17 cellular contexts compared by ENCODE assay signal in the genomic region with DNA sequence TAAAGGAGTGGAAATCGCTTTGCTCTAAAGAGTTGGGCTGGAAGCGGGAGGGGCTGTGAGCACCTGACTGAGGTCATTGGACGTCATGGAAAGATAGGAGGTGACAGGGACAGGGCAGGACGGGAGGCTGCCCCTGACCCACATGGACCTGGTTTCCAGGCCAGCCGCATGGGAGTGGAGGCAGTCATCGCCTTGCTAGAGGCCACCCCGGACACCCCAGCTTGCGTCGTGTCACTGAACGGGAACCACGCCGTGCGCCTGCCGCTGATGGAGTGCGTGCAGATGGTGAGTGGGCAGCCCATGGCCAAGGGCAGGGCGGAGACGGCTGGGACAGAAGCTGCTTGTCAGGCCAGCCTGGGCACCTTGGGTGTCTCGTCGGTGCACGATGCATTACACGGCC. TPM values are rescaled to one million over a fixed set of nuclear protein-coding genes. Genes with fewer than 3 reads are reported as not detected.
A peak's percentile ranks its signal among the peaks of the same experiment; 100 is the strongest.
DNase-seq lines count a peak whose midpoint lies in the region; ATAC-seq and TF ChIP-seq lines count a peak whose summit lies in the region.
"Had no signal": no experiment of that assay in that cellular context is flagged by ENCODE, and none has a peak within 500 bp of the region (broad histone marks: within the 10 kb centered on the region; RNA-seq: fewer than 3 reads in every experiment).

No MANE protein-coding gene starts in this region.

- in situ Hi-C loops in GM13976 (cut with MboI; ENCODE audit: low sequenced_read_pairs, unreplicated experiment), result no loop called here

- ATAC-seq in Right ventricle myocardium inferior, result no peak
- ATAC-seq: CD8-positive, alpha-beta T cell; HepG2 had no signal

- peaks cover 19% of the 10 kb centered on the region for H3K4me1 ChIP-seq in cardiac muscle cell (ENCODE audit: low read depth)
- H3K4me1 ChIP-seq in ascending aorta, result peaks cover 6 to 24% of the 10 kb centered on the region in 2 donors
- peaks cover 24 to 41% (median 36%) of the 10 kb centered on the region in 4 donors for H3K4me1 ChIP-seq in esophagus muscularis mucosa
- H3K4me1 ChIP-seq in thyroid gland, result peaks cover 8 to 9% of the 10 kb centered on the region in 2 donors
- H3K4me1 ChIP-seq: BE2C, HAP-1 had no signal

- no peaks in the 10 kb centered on the region for H3K9me3 ChIP-seq in cardiac muscle cell (ENCODE audit: low read depth)
- no peaks in the 10 kb centered on the region for H3K9me3 ChIP-seq in ascending aorta
- H3K9me3 ChIP-seq in esophagus muscularis mucosa, result no peaks in the 10 kb centered on the region
- no peaks in the 10 kb centered on the region for H3K9me3 ChIP-seq in thyroid gland
- H3K9me3 ChIP-seq: BE2C, HAP-1 had no signal

- peak overlapping the region; percentile 71 for H3K27ac ChIP-seq in cardiac muscle cell
- H3K27ac ChIP-seq in ascending aorta, result peak overlapping the region; percentile 88 to 95
- peak overlapping the region in 3 of 4 donors; percentile 18 to 88 (median 82) for H3K27ac ChIP-seq in esophagus muscularis mucosa (replicated peaks in 1 of 4)
- no peak overlapping the region for H3K27ac ChIP-seq in thyroid gland
- H3K27ac ChIP-seq: C4-2B had no signal

- H3K36me3 ChIP-seq in cardiac muscle cell (peaks cover 70% of the 10 kb centered on the region), ascending aorta (peaks cover 37 to 51% of the 10 kb centered on the region in 2 donors), esophagus muscularis mucosa (peaks cover 30 to 83% (median 57%) of the 10 kb centered on the region in 4 donors), thyroid gland (peaks cover 28 to 40% of the 10 kb centered on the region in 2 donors)
- H3K36me3 ChIP-seq: BE2C had no signal

- no peak for TF ChIP-seq CTCF in cardiac muscle cell (IDR thresholded peaks at IDR 0.05; ENCODE audit: low read depth, low read length)
- no peak for TF ChIP-seq CTCF in ascending aorta (IDR thresholded peaks at IDR 0.05)
- no peak for TF ChIP-seq CTCF in esophagus muscularis mucosa (IDR thresholded peaks at IDR 0.05)
- no peak for TF ChIP-seq CTCF in GM13976 (IDR thresholded peaks at IDR 0.05; ENCODE audit: borderline replicate concordance, control extremely low read depth, extremely low read depth, insufficient read depth, missing control alignments)
- no peak for TF ChIP-seq CTCF in thyroid gland (IDR thresholded peaks at IDR 0.05)

- no peak for DNase-seq in cardiac muscle cell (ENCODE audit: low read depth in 1 of 2, low spot score in 1 of 2)
- DNase-seq in Right ventricle myocardium inferior (ENCODE audit: missing footprints), result no peak
- DNase-seq in ascending aorta (ENCODE audit: low spot score in 2 of 2), result no peak
- no peak for DNase-seq in esophagus muscularis mucosa (ENCODE audit: extremely low spot score)
- no peak for DNase-seq in T-helper 2 cell
- DNase-seq in GM13976 (ENCODE audit: low spot score), result no peak
- DNase-seq in thyroid gland, result no peak
- DNase-seq: 8988T; BE2C; CD8-positive, alpha-beta T cell; COR-L47; DMS153; DMS79 treated with DMSO at 0.1 percent for 48 hours; GDM1 had no signal

- TF ChIP-seq POLR2A in esophagus muscularis mucosa (IDR thresholded peaks at IDR 0.05; ENCODE audit: low read depth) (no peak), thyroid gland (IDR thresholded peaks at IDR 0.05) (no peak)

- 93% methylated on average over 21 of the region's 21 CpGs for WGBS in esophagus muscularis mucosa
- whole genome bisulfite sequencing in thyroid gland, 2 donors, result 97 to 98% methylated on average over 21 of the region's 21 CpGs

- H3K27me3 ChIP-seq in cardiac muscle cell (no peaks in the 10 kb centered on the region), ascending aorta (no peaks in the 10 kb centered on the region), esophagus muscularis mucosa (no peaks in the 10 kb centered on the region), thyroid gland (no peaks in the 10 kb centered on the region)
- H3K27me3 ChIP-seq: BE2C had no signal

- no peak for TF ChIP-seq EP300 in esophagus muscularis mucosa (IDR thresholded peaks at IDR 0.05)

- intact Hi-C loops in Right ventricle myocardium inferior (cut with DNase I), result loop anchor here (5.0 kb wide), 1 partner anchor 42 kb away; a partner anchor contains a TSS
- intact Hi-C loops in ascending aorta (cut with DNase I), result loop anchor here (5.0 kb wide), 1 partner anchor 1963 kb away; no protein-coding TSS in a partner anchor
- intact Hi-C loops in esophagus muscularis mucosa (cut with DNase I), result no loop called here
- intact Hi-C loops in thyroid gland (cut with DNase I), result no loop called here

- H3K4me3 ChIP-seq in cardiac muscle cell (no peak overlapping the region), ascending aorta (no peak overlapping the region), esophagus muscularis mucosa (no peak overlapping the region), thyroid gland (replicated peaks in 1 of 3) (no peak overlapping the region)
- H3K4me3 ChIP-seq: HAP-1 had no signal

RNA-seq across cellular contexts. Expression of a gene that starts 41.8 kb away (rescaled TPM):
- 639 and 805 TPM in 2 replicates for total RNA-seq in cardiac muscle cell
- polyA plus RNA-seq in cardiac muscle cell, result 677 and 781 TPM in 2 replicates
- 181 TPM for total RNA-seq in Right ventricle myocardium inferior
- 197 TPM for total RNA-seq in ascending aorta
- total RNA-seq in esophagus muscularis mucosa, result 100 to 1,000 TPM in 3 of 4 donors, 10 to 100 TPM in 1; 90.8 to 255 (median 112) TPM
- 100 to 1,000 TPM in 2 of 4 donors, 10 to 100 TPM in 2; 56.6 to 154 (median 115) TPM for total RNA-seq in thyroid gland

Comparison
In these comparisons a context has a peak if more than half of its experiments do, and no peak if none do; other contexts are left out.
1. H3K27ac ChIP-seq: peak in cardiac muscle cell (single experiment), ascending aorta (2 of 2) and esophagus muscularis mucosa (3 of 4); none in thyroid gland (0 of 3).
2. intact Hi-C loops: an anchor here in Right ventricle myocardium inferior (5.0 kb wide) and ascending aorta (5.0 kb wide); none called in esophagus muscularis mucosa and thyroid gland.